ENCODE assay signal across 35 cellular contexts in genomic region chr3:43032646-43033628, GRCh38. TPM values are rescaled to one million over a fixed set of nuclear protein-coding genes. Genes with fewer than 3 reads are reported as not detected.
"Had no signal": no experiment of that assay in that cellular context is flagged by ENCODE, and none has a peak within 500 bp of the region (broad histone marks: within the 10 kb centered on the region; RNA-seq: fewer than 3 reads in every experiment).

No MANE protein-coding gene starts in this region.

- H3K4me1 ChIP-seq: ascending aorta, Peyer's patch had no signal

- H3K36me3 Mint-ChIP-seq: activated naive CD4-positive, alpha-beta T cell treated with anti-CD3 and anti-CD28 coated beads, Interleukin-2, amount 50 U/mL, for 24 hours; activated naive CD8-positive, alpha-beta T cell treated with anti-CD3 and anti-CD28 coated beads, Interleukin-2, amount 10 ng/mL, durations not matched to agents 7 days and 5 days had no signal

- H3K27me3 ChIP-seq: ascending aorta, cardiac muscle cell, MG63, Peyer's patch had no signal

- ATAC-seq: K562, PC-3 had no signal

- H3K4me3 ChIP-seq: ascending aorta, cardiac muscle cell, K562, MG63, Peyer's patch had no signal

- H3K9me3 Mint-ChIP-seq: activated B cell treated with CpG ODN at 0.5 μM for 24 hours; activated CD4-positive, alpha-beta memory T cell treated with anti-CD3 and anti-CD28 coated beads, Interleukin-2, amount 10 ng/mL, durations not matched to agents 7 days and 5 days; activated naive CD4-positive, alpha-beta T cell treated with anti-CD3 and anti-CD28 coated beads, Interleukin-2, amount 50 U/mL, for 24 hours; activated T-cell treated with anti-CD3 and anti-CD28 coated beads, Interleukin-2, amount 50 U/mL, for 24 hours; activated T-helper 2 cell treated with anti-CD3 and anti-CD28 coated beads, Interferon-gamma antibody, Interleukin-2, Interleukin-4, amounts not matched to agents 10 μg/mL and 5 μg/mL and 100 μg/mL, durations not matched to agents 14 hours and 24 hours and 36 hours had no signal

- H3K27ac ChIP-seq: cardiac muscle cell, Peyer's patch, VCaP had no signal

- H3K4me3 Mint-ChIP-seq: activated B cell treated with CpG ODN at 0.5 μM for 24 hours; activated CD4-positive, alpha-beta memory T cell treated with anti-CD3 and anti-CD28 coated beads, Interleukin-2, amount 10 ng/mL, durations not matched to agents 7 days and 5 days; activated naive CD4-positive, alpha-beta T cell treated with anti-CD3 and anti-CD28 coated beads, Interleukin-2, amount 50 U/mL, for 24 hours; activated naive CD8-positive, alpha-beta T cell treated with anti-CD3 and anti-CD28 coated beads, Interleukin-2, amount 10 ng/mL, durations not matched to agents 7 days and 5 days; activated T-cell treated with anti-CD3 and anti-CD28 coated beads, Interleukin-2, amount 50 U/mL, for 24 hours had no signal

- H3K9me3 ChIP-seq: ascending aorta, MG63, Peyer's patch had no signal

- DNase-seq: activated B cell treated with CpG ODN at 0.5 μM for 24 hours; activated CD4-positive, alpha-beta memory T cell treated with anti-CD3 and anti-CD28 coated beads, Interleukin-2, amount 10 ng/mL, durations not matched to agents 7 days and 5 days; activated CD4-positive, alpha-beta T cell treated with anti-CD3 and anti-CD28 coated beads for 4 hours; activated CD4-positive, CD25-positive, alpha-beta regulatory T cell treated with anti-CD3 and anti-CD28 coated beads, Interleukin-2, amount 50 U/mL, for 72 hours; activated gamma-delta T cell; activated naive CD4-positive, alpha-beta T cell treated with Interleukin-2 at 50 U/mL for 16 hours; activated naive CD8-positive, alpha-beta T cell treated with anti-CD3 and anti-CD28 coated beads, Interleukin-2, amount 10 ng/mL, durations not matched to agents 7 days and 5 days; activated T-cell treated with anti-CD3 and anti-CD28 coated beads, Interleukin-2, amount 50 U/mL, for 24 hours; amygdala; MG63; NCI-H1048; NCI-H1105 treated with DMSO at 0.1 percent for 48 hours; NCI-H1436; NCI-H1694; NCI-H1930; NCI-H2081 treated with DMSO at 0.1 percent for 48 hours; NCI-H226; NCI-H524 treated with DMSO at 0.1 percent for 48 hours; NK-92 treated with Interleukin-12 subunit alpha and Interleukin-12 subunit beta, amount 100 ng/mL, for 24 hours; PC-3; Peyer's patch; Right ventricle myocardium superior; RPMI8226; SW 1271; T-helper 1 cell; T-helper 2 cell; T-helper 9 cell had no signal

- H3K27ac Mint-ChIP-seq: activated B cell treated with CpG ODN at 0.5 μM for 24 hours; activated CD4-positive, alpha-beta memory T cell treated with anti-CD3 and anti-CD28 coated beads, Interleukin-2, amount 10 ng/mL, durations not matched to agents 7 days and 5 days; activated naive CD4-positive, alpha-beta T cell treated with anti-CD3 and anti-CD28 coated beads, Interleukin-2, amount 50 U/mL, for 24 hours; activated naive CD8-positive, alpha-beta T cell treated with anti-CD3 and anti-CD28 coated beads, Interleukin-2, amount 10 ng/mL, durations not matched to agents 7 days and 5 days; activated T-cell treated with anti-CD3 and anti-CD28 coated beads, Interleukin-2, amount 50 U/mL, for 24 hours; activated T-helper 2 cell treated with anti-CD3 and anti-CD28 coated beads, Interferon-gamma antibody, Interleukin-2, Interleukin-4, amounts not matched to agents 10 μg/mL and 5 μg/mL and 100 μg/mL, durations not matched to agents 14 hours and 24 hours and 36 hours had no signal

- H3K36me3 ChIP-seq: ascending aorta, cardiac muscle cell, MG63, Peyer's patch had no signal

- H3K4me1 Mint-ChIP-seq: activated B cell treated with CpG ODN at 0.5 μM for 24 hours; activated naive CD8-positive, alpha-beta T cell treated with anti-CD3 and anti-CD28 coated beads, Interleukin-2, amount 10 ng/mL, durations not matched to agents 7 days and 5 days had no signal

- H3K27me3 Mint-ChIP-seq: activated naive CD4-positive, alpha-beta T cell treated with anti-CD3 and anti-CD28 coated beads, Interleukin-2, amount 50 U/mL, for 24 hours; activated naive CD8-positive, alpha-beta T cell treated with anti-CD3 and anti-CD28 coated beads, Interleukin-2, amount 10 ng/mL, durations not matched to agents 7 days and 5 days; activated T-cell treated with anti-CD3 and anti-CD28 coated beads, Interleukin-2, amount 50 U/mL, for 24 hours had no signal

RNA-seq across cellular contexts. Expression of gene GASK1A, which starts 53.8 kb away (rescaled TPM):
- total RNA-seq: activated B cell treated with CpG ODN at 0.5 μM for 24 hours; activated CD4-positive, alpha-beta memory T cell treated with anti-CD3 and anti-CD28 coated beads, Interleukin-2, amount 10 ng/mL, durations not matched to agents 7 days and 5 days; activated CD8-positive, alpha-beta memory T cell treated with anti-CD3 and anti-CD28 coated beads for 36 hours; activated naive CD8-positive, alpha-beta T cell treated with anti-CD3 and anti-CD28 coated beads, Interleukin-2, amount 10 ng/mL, durations not matched to agents 7 days and 5 days; activated T-helper 2 cell treated with anti-CD3 and anti-CD28 coated beads, Interferon-gamma antibody, Interleukin-2, Interleukin-4, amounts not matched to agents 10 μg/mL and 5 μg/mL and 100 μg/mL, durations not matched to agents 14 hours and 24 hours and 36 hours; NCI-H460 had no signal
